ENCODE assay signal across 1 cellular context in the genomic region with DNA sequence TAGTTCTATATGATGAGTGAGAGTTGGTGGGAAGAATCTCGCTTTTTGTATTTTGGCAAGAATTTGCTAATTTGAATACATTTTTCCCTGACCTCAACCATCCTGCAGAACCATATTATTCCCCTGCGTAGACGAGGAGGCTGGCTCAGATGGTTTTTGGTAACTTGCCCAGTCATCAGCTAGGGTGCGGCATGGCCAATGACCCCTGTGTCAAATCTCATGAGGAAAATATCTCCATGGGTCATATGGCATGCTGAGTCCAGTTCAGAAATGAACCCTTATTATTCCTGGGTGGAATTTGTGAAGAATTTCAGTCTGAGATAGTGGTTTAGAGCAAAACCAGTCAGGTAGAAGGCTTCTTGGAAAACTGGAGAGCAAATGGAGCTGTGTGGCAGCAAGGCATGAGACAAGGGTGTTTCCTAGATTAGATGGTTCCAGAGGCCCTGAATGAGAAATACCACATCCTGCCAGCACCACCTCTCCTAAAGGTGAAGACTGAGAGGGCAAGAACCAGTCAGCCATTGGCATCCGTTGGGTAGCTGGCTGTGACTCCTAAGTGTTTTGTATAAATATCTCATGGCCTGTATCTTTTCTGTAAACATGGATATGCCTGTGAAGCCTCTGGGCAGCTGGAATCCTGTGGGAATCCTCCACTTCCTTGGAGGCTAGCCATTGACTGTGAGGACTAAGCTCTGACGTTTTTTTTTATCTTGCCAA.
TF ChIP-seq lines count a peak whose summit lies in the region.

No MANE protein-coding gene starts in this region.

TF ChIP-seq in HCT116, 20 proteins besides CTCF, POLR2A, EP300 and RAD21:
- no peak for TF ChIP-seq ZFX (IDR thresholded peaks at IDR 0.05)
- TF ChIP-seq JUND (IDR thresholded peaks at IDR 0.05), result no peak
- no peak for TF ChIP-seq SRF (IDR thresholded peaks at IDR 0.05; ENCODE audit: low read depth)
- TF ChIP-seq ZNF274 (IDR thresholded peaks at IDR 0.05; ENCODE audit: low read depth, low read length), result no peak
- TF ChIP-seq SP1 (IDR thresholded peaks at IDR 0.05; ENCODE audit: low read depth), result no peak
- TF ChIP-seq, protein P1, sequence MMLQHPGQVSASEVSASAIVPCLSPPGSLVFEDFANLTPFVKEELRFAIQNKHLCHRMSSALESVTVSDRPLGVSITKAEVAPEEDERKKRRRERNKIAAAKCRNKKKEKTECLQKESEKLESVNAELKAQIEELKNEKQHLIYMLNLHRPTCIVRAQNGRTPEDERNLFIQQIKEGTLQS (IDR thresholded peaks at IDR 0.05), result no peak
- no peak for TF ChIP-seq CEBPB (IDR thresholded peaks at IDR 0.05; ENCODE audit: low read depth)
- TF ChIP-seq, protein P2, sequence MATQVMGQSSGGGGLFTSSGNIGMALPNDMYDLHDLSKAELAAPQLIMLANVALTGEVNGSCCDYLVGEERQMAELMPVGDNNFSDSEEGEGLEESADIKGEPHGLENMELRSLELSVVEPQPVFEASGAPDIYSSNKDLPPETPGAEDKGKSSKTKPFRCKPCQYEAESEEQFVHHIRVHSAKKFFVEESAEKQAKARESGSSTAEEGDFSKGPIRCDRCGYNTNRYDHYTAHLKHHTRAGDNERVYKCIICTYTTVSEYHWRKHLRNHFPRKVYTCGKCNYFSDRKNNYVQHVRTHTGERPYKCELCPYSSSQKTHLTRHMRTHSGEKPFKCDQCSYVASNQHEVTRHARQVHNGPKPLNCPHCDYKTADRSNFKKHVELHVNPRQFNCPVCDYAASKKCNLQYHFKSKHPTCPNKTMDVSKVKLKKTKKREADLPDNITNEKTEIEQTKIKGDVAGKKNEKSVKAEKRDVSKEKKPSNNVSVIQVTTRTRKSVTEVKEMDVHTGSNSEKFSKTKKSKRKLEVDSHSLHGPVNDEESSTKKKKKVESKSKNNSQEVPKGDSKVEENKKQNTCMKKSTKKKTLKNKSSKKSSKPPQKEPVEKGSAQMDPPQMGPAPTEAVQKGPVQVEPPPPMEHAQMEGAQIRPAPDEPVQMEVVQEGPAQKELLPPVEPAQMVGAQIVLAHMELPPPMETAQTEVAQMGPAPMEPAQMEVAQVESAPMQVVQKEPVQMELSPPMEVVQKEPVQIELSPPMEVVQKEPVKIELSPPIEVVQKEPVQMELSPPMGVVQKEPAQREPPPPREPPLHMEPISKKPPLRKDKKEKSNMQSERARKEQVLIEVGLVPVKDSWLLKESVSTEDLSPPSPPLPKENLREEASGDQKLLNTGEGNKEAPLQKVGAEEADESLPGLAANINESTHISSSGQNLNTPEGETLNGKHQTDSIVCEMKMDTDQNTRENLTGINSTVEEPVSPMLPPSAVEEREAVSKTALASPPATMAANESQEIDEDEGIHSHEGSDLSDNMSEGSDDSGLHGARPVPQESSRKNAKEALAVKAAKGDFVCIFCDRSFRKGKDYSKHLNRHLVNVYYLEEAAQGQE (IDR thresholded peaks at IDR 0.05; ENCODE audit: low read depth), result no peak
- no peak for TF ChIP-seq TCF7L2 (IDR thresholded peaks at IDR 0.05; ENCODE audit: borderline replicate concordance, extremely low read depth, insufficient read depth, insufficient read length)
- TF ChIP-seq, protein P3, sequence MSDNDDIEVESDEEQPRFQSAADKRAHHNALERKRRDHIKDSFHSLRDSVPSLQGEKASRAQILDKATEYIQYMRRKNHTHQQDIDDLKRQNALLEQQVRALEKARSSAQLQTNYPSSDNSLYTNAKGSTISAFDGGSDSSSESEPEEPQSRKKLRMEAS (IDR thresholded peaks at IDR 0.05), result no peak
- TF ChIP-seq EZH2 (IDR thresholded peaks at IDR 0.05), result no peak
- no peak for TF ChIP-seq YY1 (IDR thresholded peaks at IDR 0.05; ENCODE audit: extremely low read depth, insufficient replicate concordance, low read depth, low read length)
- no peak for TF ChIP-seq ELF1 (IDR thresholded peaks at IDR 0.05; ENCODE audit: borderline replicate concordance, low read depth)
